In genomic region chr10:6200588-6201510, GRCh38 we compare ENCODE assay signal across 7 cellular contexts. TPM values are rescaled to one million over a fixed set of nuclear protein-coding genes. Genes with fewer than 3 reads are reported as not detected.
A peak's percentile ranks its signal among the peaks of the same experiment; 100 is the strongest.
DNase-seq lines count a peak whose midpoint lies in the region; FAIRE-seq and TF ChIP-seq lines count a peak whose summit lies in the region.

No MANE protein-coding gene starts in this region.

- peak overlapping the region; percentile 70 for H3K9ac ChIP-seq in NT2/D1 (ENCODE audit: insufficient read length, low read depth)
- H3K9ac ChIP-seq in iPS-18a (ENCODE audit: low read length) = no peak overlapping the region

- no peak for DNase-seq in GM12892 (ENCODE audit: insufficient read length)
- DNase-seq in NT2/D1 (ENCODE audit: low read depth, low spot score) = no peak
- peak; percentile 83 for DNase-seq in amniotic epithelial cell (ENCODE audit: low read depth)
- DNase-seq in hepatic stellate cell (ENCODE audit: low spot score) = no peak
- DNase-seq in foreskin melanocyte = no peak

- H3K27ac ChIP-seq in iPS-18a (ENCODE audit: low read length) (no peak overlapping the region), skin epidermis (peak overlapping the region in 20 of 21 experiments; percentile 31 to 91 (median 65))

- peak; percentile 82 for FAIRE-seq in GM12892 (lab: Jason Lieb, UNC)

- H3K27me3 ChIP-seq in NT2/D1 (ENCODE audit: insufficient read depth, insufficient read length) = peaks cover 36% of the 10 kb centered on the region
- peaks cover 73% of the 10 kb centered on the region for H3K27me3 ChIP-seq in iPS-18a (ENCODE audit: control insufficient read depth, insufficient read depth, low read length)

- no peak for TF ChIP-seq POLR2A in GM12892 (IDR thresholded peaks at IDR 0.05; ENCODE audit: low read depth, low read length)

- H3K4me1 ChIP-seq in NT2/D1 (ENCODE audit: insufficient read depth, insufficient read length) = peaks cover 5% of the 10 kb centered on the region
- H3K4me1 ChIP-seq in iPS-18a (ENCODE audit: control insufficient read depth, low read depth, low read length) = peaks cover 14% of the 10 kb centered on the region

- peak overlapping the region; percentile 40 for H3K4me3 ChIP-seq in NT2/D1 (ENCODE audit: insufficient read length, low read depth)
- H3K4me3 ChIP-seq in iPS-18a (ENCODE audit: low read length) = peak overlapping the region; percentile 92
- peak overlapping the region; percentile 65 to 92 (median 80) for H3K4me3 ChIP-seq in skin epidermis

- H3K36me3 ChIP-seq in NT2/D1 (ENCODE audit: insufficient read depth, insufficient read length, low read length) (peaks cover 6% of the 10 kb centered on the region), iPS-18a (ENCODE audit: control insufficient read depth, low read depth, low read length) (no peaks in the 10 kb centered on the region)

- H3K9me3 ChIP-seq in NT2/D1 (ENCODE audit: insufficient read depth, low read length) (no peaks in the 10 kb centered on the region), iPS-18a (ENCODE audit: control insufficient read depth, low read depth, low read length) (no peaks in the 10 kb centered on the region)

RNA-seq across cellular contexts. Expression of gene PFKFB3, which starts 1.9 kb away (rescaled TPM):
- 16.2 TPM for polyA plus RNA-seq in GM12892 (2012; ENCODE audit: missing spikeins)

Comparison
In these comparisons a context has a peak if more than half of its experiments do, and no peak if none do; other contexts are left out.
1. H3K4me3 ChIP-seq: peak in every context shown above with its lines; median percentile 92 in iPS-18a; 80 in skin epidermis; 40 in NT2/D1.